ENCODE assay signal across 10 cellular contexts in genomic region chr2:190759749-190760213, GRCh38.
DNase-seq lines count a peak whose midpoint lies in the region; ATAC-seq and TF ChIP-seq lines count a peak whose summit lies in the region.
"Had no signal": no experiment of that assay in that cellular context is flagged by ENCODE, and none has a peak within 500 bp of the region (broad histone marks: within the 10 kb centered on the region; RNA-seq: fewer than 3 reads in every experiment).

No MANE protein-coding gene starts in this region.

- H3K9ac ChIP-seq in skeletal muscle satellite cell (ENCODE audit: low read depth, low read length) = no peak overlapping the region

- H3K36me3 Mint-ChIP-seq in activated CD8-positive, alpha-beta memory T cell treated with anti-CD3 and anti-CD28 coated beads, Interleukin-2, amount 10 ng/mL, durations not matched to agents 7 days and 5 days = peaks cover 10% of the 10 kb centered on the region

- peak overlapping the region; percentile 79 for H3K27ac Mint-ChIP-seq in activated CD8-positive, alpha-beta memory T cell treated with anti-CD3 and anti-CD28 coated beads, Interleukin-2, amount 10 ng/mL, durations not matched to agents 7 days and 5 days

- ATAC-seq in activated CD8-positive, alpha-beta memory T cell treated with anti-CD3 and anti-CD28 coated beads, Interleukin-2, amount 10 ng/mL, durations not matched to agents 7 days and 5 days = peak; percentile 57
- no peak for ATAC-seq in HG02981 (IDR thresholded peaks at IDR 0.05; ENCODE audit: unreplicated experiment)

- TF ChIP-seq POLR2A in esophagus squamous epithelium (IDR thresholded peaks at IDR 0.05) = no peak

- peaks cover 46% of the 10 kb centered on the region for H3K4me1 Mint-ChIP-seq in activated CD8-positive, alpha-beta memory T cell treated with anti-CD3 and anti-CD28 coated beads, Interleukin-2, amount 10 ng/mL, durations not matched to agents 7 days and 5 days

- H3K36me3 ChIP-seq in skeletal muscle satellite cell (ENCODE audit: insufficient read depth, low read length) = no peaks in the 10 kb centered on the region
- no peaks in the 10 kb centered on the region for H3K36me3 ChIP-seq in esophagus squamous epithelium
- H3K36me3 ChIP-seq: BLaER1 treated with 17β-estradiol and CSF1 and Interleukin-3, amounts not matched to agents 10 nM and 100 nM; vagina had no signal

- H3K4me3 Mint-ChIP-seq in activated CD8-positive, alpha-beta memory T cell treated with anti-CD3 and anti-CD28 coated beads, Interleukin-2, amount 10 ng/mL, durations not matched to agents 7 days and 5 days = peak overlapping the region; percentile 75

- H3K27me3 ChIP-seq in skeletal muscle satellite cell (ENCODE audit: control insufficient read depth, insufficient read depth, low read length) (no peaks in the 10 kb centered on the region), esophagus squamous epithelium (no peaks in the 10 kb centered on the region)
- H3K27me3 ChIP-seq: BLaER1 treated with 17β-estradiol and CSF1 and Interleukin-3, amounts not matched to agents 10 nM and 100 nM; vagina had no signal

- 73 to 82% methylated on average over 8 of the region's 8 CpGs for WGBS in esophagus squamous epithelium, 2 donors

- CTCF ChIA-PET in activated CD8-positive, alpha-beta memory T cell treated with anti-CD3 and anti-CD28 coated beads, Interleukin-2, amount 10 ng/mL, durations not matched to agents 7 days and 5 days (lab: Charles Lee) = no interaction called here

- intact Hi-C loops in esophagus squamous epithelium (cut with DNase I) = no loop called here

- H3K9me3 ChIP-seq in skeletal muscle satellite cell (replicated peaks; ENCODE audit: low read length) (no peaks in the 10 kb centered on the region), esophagus squamous epithelium (no peaks in the 10 kb centered on the region)
- H3K9me3 ChIP-seq: vagina had no signal

- DNase-seq in activated CD8-positive, alpha-beta memory T cell treated with anti-CD3 and anti-CD28 coated beads, Interleukin-2, amount 10 ng/mL, durations not matched to agents 7 days and 5 days = no peak
- no peak for DNase-seq in activated CD8-positive, alpha-beta memory T cell treated with anti-CD3 and anti-CD28 coated beads, Interleukin-2, amount 50 U/mL, for 4 hours
- DNase-seq in OCI-M1 (lab: John Stamatoyannopoulos, UW) = peak; percentile 17
- DNase-seq in epidermal melanocyte (ENCODE audit: insufficient read length, low spot score) = peak; percentile 59
- DNase-seq in esophagus squamous epithelium (lab: John Stamatoyannopoulos, UW) = no peak
- no peak for DNase-seq in medulla oblongata (ENCODE audit: extremely low spot score)

- no peak overlapping the region for H3K4me3 ChIP-seq in skeletal muscle satellite cell (ENCODE audit: low read length)
- H3K4me3 ChIP-seq in esophagus squamous epithelium = no peak overlapping the region
- H3K4me3 ChIP-seq: BLaER1 treated with 17β-estradiol and CSF1 and Interleukin-3, amounts not matched to agents 10 nM and 100 nM; vagina had no signal

- TF ChIP-seq CTCF in esophagus squamous epithelium (IDR thresholded peaks at IDR 0.05) = no peak

- peak overlapping the region; percentile 16 for H3K4me2 ChIP-seq in skeletal muscle satellite cell (ENCODE audit: low read length)

- H3K9me3 Mint-ChIP-seq in activated CD8-positive, alpha-beta memory T cell treated with anti-CD3 and anti-CD28 coated beads, Interleukin-2, amount 10 ng/mL, durations not matched to agents 7 days and 5 days (ENCODE audit: low read depth) = no peaks in the 10 kb centered on the region

- H3K27ac ChIP-seq in esophagus squamous epithelium = no peak overlapping the region
- H3K27ac ChIP-seq: vagina had no signal

- H3K27me3 Mint-ChIP-seq in activated CD8-positive, alpha-beta memory T cell treated with anti-CD3 and anti-CD28 coated beads, Interleukin-2, amount 10 ng/mL, durations not matched to agents 7 days and 5 days = no peaks in the 10 kb centered on the region

- H3K4me1 ChIP-seq in skeletal muscle satellite cell (ENCODE audit: control insufficient read depth, insufficient read depth, low read length) (peaks cover 19% of the 10 kb centered on the region), esophagus squamous epithelium (peaks cover 0 to 15% (median 0%) of the 10 kb centered on the region in 3 donors)
- H3K4me1 ChIP-seq: vagina had no signal

Comparison
In these comparisons a context has a peak if more than half of its experiments do, and no peak if none do; other contexts are left out.
1. DNase-seq: peak in OCI-M1 (single experiment) and epidermal melanocyte (single experiment); none in activated CD8-positive, alpha-beta memory T cell treated with anti-CD3 and anti-CD28 coated beads, Interleukin-2, amount 10 ng/mL, durations not matched to agents 7 days and 5 days (single experiment), activated CD8-positive, alpha-beta memory T cell treated with anti-CD3 and anti-CD28 coated beads, Interleukin-2, amount 50 U/mL, for 4 hours (single experiment), esophagus squamous epithelium (single experiment) and medulla oblongata (single experiment).